ENCODE assay signal across 14 cellular contexts in genomic region chr16:86307518-86307903, GRCh38.
DNase-seq lines count a peak whose midpoint lies in the region; FAIRE-seq and TF ChIP-seq lines count a peak whose summit lies in the region.
"Had no signal": no experiment of that assay in that cellular context is flagged by ENCODE, and none has a peak within 500 bp of the region (broad histone marks: within the 10 kb centered on the region; RNA-seq: fewer than 3 reads in every experiment).

No MANE protein-coding gene starts in this region.

- no peak overlapping the region for H2BK12ac ChIP-seq in H1 (ENCODE audit: low read depth, low read length)
- peak overlapping the region; percentile 23 to 28 for H2BK12ac ChIP-seq in mesenchymal stem cell (ENCODE audit: low read length in 2 of 2)

- H3K36me3 ChIP-seq in H1 (ENCODE audit: control insufficient read depth in 2 of 4, insufficient read depth in 4 of 4, low read length in 3 of 4) (no peaks in the 10 kb centered on the region), mesenchymal stem cell (ENCODE audit: control insufficient read depth in 1 of 2, insufficient read depth in 2 of 2, low read depth in 1 of 2, low read length in 2 of 2) (no peaks in the 10 kb centered on the region)
- H3K36me3 ChIP-seq: BLaER1 treated with 17β-estradiol and CSF1 and Interleukin-3, amounts not matched to agents 10 nM and 100 nM; pancreas had no signal

- no peak overlapping the region for H2AK5ac ChIP-seq in H1 (ENCODE audit: low read depth, low read length)
- no peak overlapping the region for H2AK5ac ChIP-seq in mesenchymal stem cell (ENCODE audit: low read length, severe bottlenecking)

- POLR2A ChIA-PET in H1 (lab: Charles Lee; ENCODE audit: partially characterized antibody), result no interaction called here

- H3K27me3 ChIP-seq in H1 (replicated peaks in 1 of 4; ENCODE audit: control insufficient read depth in 3 of 4, extremely low read depth in 1 of 4, insufficient read depth in 3 of 4, low read length in 3 of 4), result no peaks in the 10 kb centered on the region
- H3K27me3 ChIP-seq in mesenchymal stem cell (ENCODE audit: control insufficient read depth in 1 of 2, insufficient read depth in 1 of 2, low read length in 2 of 2), result peaks cover 6 to 65% of the 10 kb centered on the region in 2 experiments
- H3K27me3 ChIP-seq: BLaER1 treated with 17β-estradiol and CSF1 and Interleukin-3, amounts not matched to agents 10 nM and 100 nM; pancreas had no signal

- no peak for TF ChIP-seq CTCF in H1 (IDR thresholded peaks at IDR 0.05; ENCODE audit: control extremely low read depth in 1 of 3, insufficient read depth in 1 of 3, low read depth in 1 of 3, low read length in 3 of 3)

- FAIRE-seq in H1 (lab: Jason Lieb, UNC), result no peak
- FAIRE-seq: pancreas had no signal

- H3K23ac ChIP-seq in H1 (ENCODE audit: insufficient read length) (no peak overlapping the region), mesenchymal stem cell (ENCODE audit: low read length in 2 of 2) (no peak overlapping the region)

- no peaks in the 10 kb centered on the region; the same call in 1 of the 2 replicates for H3K23me2 ChIP-seq in H1 (ENCODE audit: low read depth, low read length)

- H2BK5ac ChIP-seq in H1 (ENCODE audit: low read depth, low read length) (no peak overlapping the region), mesenchymal stem cell (ENCODE audit: low read depth, low read length, poor library complexity, severe bottlenecking) (no peak overlapping the region)

- H3K9me3 ChIP-seq in H1 (ENCODE audit: insufficient read depth in 2 of 2, low read depth in 1 of 2, low read length in 1 of 2) (no peaks in the 10 kb centered on the region), mesenchymal stem cell (ENCODE audit: control insufficient read depth, low read length) (no peaks in the 10 kb centered on the region)
- H3K9me3 ChIP-seq: BLaER1 treated with 17β-estradiol and CSF1 and Interleukin-3, amounts not matched to agents 10 nM and 100 nM; pancreas had no signal

- TF ChIP-seq EP300 in H1 (IDR thresholded peaks at IDR 0.05; ENCODE audit: borderline replicate concordance in 1 of 2, low read depth in 2 of 2, low read length in 2 of 2), result no peak

- no peak overlapping the region for H3K18ac ChIP-seq in H1 (ENCODE audit: extremely low read depth, low read length)
- peak overlapping the region; percentile 31 to 46 for H3K18ac ChIP-seq in mesenchymal stem cell (ENCODE audit: low read depth in 1 of 2, low read length in 2 of 2)

- H3K4ac ChIP-seq in H1 (replicated peaks; ENCODE audit: insufficient read length, low read depth, low read length) (no peak overlapping the region), mesenchymal stem cell (ENCODE audit: low read depth in 1 of 2, low read length in 2 of 2) (peak overlapping the region in 1 of 2 experiments; percentile 62)

- no peaks in the 10 kb centered on the region for H3K79me2 ChIP-seq in H1 (ENCODE audit: control insufficient read depth in 1 of 2, insufficient read depth in 2 of 2, low read length in 2 of 2)

- no peak overlapping the region for H3K4me2 ChIP-seq in H1 (ENCODE audit: insufficient read depth in 1 of 2, low read depth in 2 of 2, low read length in 2 of 2)
- no peak overlapping the region for H3K4me2 ChIP-seq in mesenchymal stem cell (ENCODE audit: low read length, poor library complexity, severe bottlenecking)
- H3K4me2 ChIP-seq: BLaER1 treated with 17β-estradiol and CSF1 and Interleukin-3, amounts not matched to agents 10 nM and 100 nM had no signal

- DNase-seq in Daoy (ENCODE audit: low read depth), result peak; percentile 19
- peak; percentile 20 for DNase-seq in MV-4-11 (lab: John Stamatoyannopoulos, UW)
- DNase-seq in H1 (ENCODE audit: low read depth in 1 of 2, low spot score in 2 of 2), result no peak
- no peak for DNase-seq in mesenchymal stem cell
- DNase-seq in amygdala (lab: John Stamatoyannopoulos, UW), result no peak
- DNase-seq in NCI-H748 (lab: John Stamatoyannopoulos, UW; ENCODE audit: unreplicated experiment), result no peak
- DNase-seq in pons (ENCODE audit: low spot score), result no peak
- DNase-seq in caudate nucleus (lab: John Stamatoyannopoulos, UW), result no peak
- DNase-seq: activated CD8-positive, alpha-beta memory T cell treated with anti-CD3 and anti-CD28 coated beads for 24 hours; activated gamma-delta T cell; H7; left colon; pancreas had no signal

- H2BK120ac ChIP-seq in H1 (replicated peaks; ENCODE audit: low read depth, low read length) (peak overlapping the region; percentile 21), mesenchymal stem cell (ENCODE audit: low read depth, low read length) (no peak overlapping the region)

- CTCF ChIA-PET in H1 (lab: Charles Lee; ENCODE audit: partially characterized antibody), result no interaction called here

- H4K91ac ChIP-seq in H1 (replicated peaks; ENCODE audit: insufficient read length, low read length) (no peak overlapping the region), mesenchymal stem cell (ENCODE audit: low read length) (no peak overlapping the region)

- 92% methylated on average over 6 of the region's 6 CpGs; no CpG with 5 or more reads in 1 of the 2 experiments for WGBS in H1 (ENCODE audit: extremely low coverage in 1 of 2, insufficient coverage in 1 of 2, insufficient read length in 1 of 2, insufficient replicate concordance in 2 of 2, low coverage in 1 of 2, low lambda C conversion rate in 2 of 2, missing lambda C conversion rate in 1 of 2), 2 experiments
- 59% methylated on average over 6 of the region's 6 CpGs for WGBS in mesenchymal stem cell

- H3K79me1 ChIP-seq in H1 (ENCODE audit: low read depth, low read length), result no peaks in the 10 kb centered on the region
- H3K79me1 ChIP-seq in mesenchymal stem cell (replicated peaks; ENCODE audit: low read length, poor library complexity, severe bottlenecking), result no peaks in the 10 kb centered on the region

- no peak overlapping the region for H3K14ac ChIP-seq in H1 (ENCODE audit: insufficient read length)
- H3K14ac ChIP-seq in mesenchymal stem cell (ENCODE audit: low read length in 2 of 2), result no peak overlapping the region

- no peak overlapping the region for H4K8ac ChIP-seq in H1 (ENCODE audit: extremely low read depth, insufficient read depth, low read length)
- no peak overlapping the region for H4K8ac ChIP-seq in mesenchymal stem cell (ENCODE audit: low read length)

- no peak overlapping the region for H2BK15ac ChIP-seq in H1 (ENCODE audit: low read length)
- H2BK15ac ChIP-seq in mesenchymal stem cell (ENCODE audit: low read depth, poor library complexity, severe bottlenecking), result no peak overlapping the region

- H3K27ac ChIP-seq in H1 (ENCODE audit: low read depth, low read length) (no peak overlapping the region), mesenchymal stem cell (ENCODE audit: low read length, poor library complexity, severe bottlenecking) (no peak overlapping the region), caudate nucleus (ENCODE audit: low read depth, low read length) (no peak overlapping the region)
- H3K27ac ChIP-seq: BLaER1 treated with 17β-estradiol and CSF1 and Interleukin-3, amounts not matched to agents 10 nM and 100 nM; pancreas had no signal

- no peak overlapping the region for H2BK20ac ChIP-seq in H1 (ENCODE audit: low read length)

- H2AFZ ChIP-seq in H1 (ENCODE audit: low read length) (no peak overlapping the region), mesenchymal stem cell (ENCODE audit: low read depth, low read length) (no peak overlapping the region)

- TF ChIP-seq POLR2A in H1 (IDR thresholded peaks at IDR 0.05; ENCODE audit: control extremely low read depth in 1 of 2, low read depth in 2 of 2, low read length in 2 of 2), result no peak

- H3K56ac ChIP-seq in H1 (replicated peaks; ENCODE audit: insufficient read length, low read depth, low read length), result no peak overlapping the region

- TF ChIP-seq RAD21 in H1 (IDR thresholded peaks at IDR 0.05 in 1 of 2, conservative IDR thresholded peaks at IDR 0.05 in 1 of 2; ENCODE audit: low read depth in 2 of 2, low read length in 2 of 2), result no peak

- H3K9ac ChIP-seq in H1 (replicated peaks in 1 of 4; ENCODE audit: extremely low read depth in 1 of 4, low read depth in 3 of 4, low read length in 3 of 4) (no peak overlapping the region), mesenchymal stem cell (ENCODE audit: low read length) (no peak overlapping the region)
- H3K9ac ChIP-seq: BLaER1 treated with 17β-estradiol and CSF1 and Interleukin-3, amounts not matched to agents 10 nM and 100 nM had no signal

- H4K5ac ChIP-seq in H1 (ENCODE audit: insufficient read length, low read depth, low read length), result no peak overlapping the region

- no peak overlapping the region for H3K4me3 ChIP-seq in H1 (ENCODE audit: extremely low read depth in 1 of 4, insufficient read depth in 2 of 4, low read depth in 3 of 4, low read length in 4 of 4)
- H3K4me3 ChIP-seq in mesenchymal stem cell (ENCODE audit: insufficient read depth in 1 of 2, low read depth in 1 of 2, low read length in 2 of 2), result no peak overlapping the region
- H3K4me3 ChIP-seq: BLaER1 treated with 17β-estradiol and CSF1 and Interleukin-3, amounts not matched to agents 10 nM and 100 nM; pancreas had no signal

- H4K20me1 ChIP-seq in H1 (replicated peaks in 1 of 2; ENCODE audit: control insufficient read depth in 1 of 2, insufficient read depth in 2 of 2, low read length in 2 of 2), result no peaks in the 10 kb centered on the region
- H4K20me1 ChIP-seq: BLaER1 treated with 17β-estradiol and CSF1 and Interleukin-3, amounts not matched to agents 10 nM and 100 nM had no signal

- H3K4me1 ChIP-seq in H1 (replicated peaks in 1 of 4; ENCODE audit: control insufficient read depth in 3 of 4, insufficient read depth in 4 of 4, low read length in 3 of 4) (peaks cover 0 to 2% (median 0%) of the 10 kb centered on the region in 4 experiments; a peak in 2 of 7 replicates), mesenchymal stem cell (ENCODE audit: control insufficient read depth, insufficient read depth, low read depth, low read length) (no peaks in the 10 kb centered on the region)
- H3K4me1 ChIP-seq: BLaER1 treated with 17β-estradiol and CSF1 and Interleukin-3, amounts not matched to agents 10 nM and 100 nM; pancreas had no signal

TF ChIP-seq in H1, 55 proteins besides CTCF, POLR2A, EP300 and RAD21 (continues in another document):
- no peak for TF ChIP-seq SIRT6 (IDR thresholded peaks at IDR 0.05; ENCODE audit: low read length)
- TF ChIP-seq TAF1 (IDR thresholded peaks at IDR 0.05; ENCODE audit: low read depth, low read length), result no peak
- no peak for TF ChIP-seq RBBP5 (IDR thresholded peaks at IDR 0.05; ENCODE audit: borderline replicate concordance, low read depth, low read length)
- no peak for TF ChIP-seq KDM5A (IDR thresholded peaks at IDR 0.05; ENCODE audit: low read length)
- no peak for TF ChIP-seq EGR1 (IDR thresholded peaks at IDR 0.05; ENCODE audit: borderline replicate concordance, low read depth, low read length)
- no peak for TF ChIP-seq ATF3 (IDR thresholded peaks at IDR 0.05; ENCODE audit: insufficient read depth, low read depth, low read length)
- no peak for TF ChIP-seq HDAC2 (IDR thresholded peaks at IDR 0.05; ENCODE audit: borderline replicate concordance in 1 of 2, low read depth in 2 of 2, low read length in 2 of 2)
- peak; percentile 66; the same call in 1 of the 2 replicates for TF ChIP-seq BACH1 (IDR thresholded peaks at IDR 0.05; ENCODE audit: low read length)

Comparison
In these comparisons a context has a peak if more than half of its experiments do, and no peak if none do; other contexts are left out.
1. DNase-seq: peak in Daoy (single experiment) and MV-4-11 (single experiment); none in H1 (0 of 2), mesenchymal stem cell (single experiment), amygdala (0 of 56), NCI-H748 (single experiment), pons (single experiment) and caudate nucleus (0 of 61).